Comparison of ENCODE assay signal across 18 cellular contexts in the genomic region with DNA sequence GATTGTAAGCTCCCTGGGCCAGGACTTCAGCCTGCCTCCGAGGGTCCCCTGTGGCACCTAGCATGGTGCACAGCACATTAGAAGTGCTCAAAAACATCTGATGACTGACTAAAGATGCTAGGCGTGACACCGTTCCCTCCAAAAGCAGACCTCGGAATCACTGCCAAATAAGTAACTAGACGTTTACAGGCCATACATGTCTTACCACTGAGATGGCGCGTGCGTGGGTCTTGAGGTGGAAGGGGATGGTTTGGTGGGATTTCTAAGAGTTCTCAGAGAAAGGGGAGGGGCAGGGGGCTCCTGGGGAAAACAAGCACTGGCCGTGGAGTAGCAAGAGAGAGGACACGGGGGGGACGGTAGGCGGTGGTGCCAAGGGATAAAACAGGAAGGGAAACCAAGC. TPM values are rescaled to one million over a fixed set of nuclear protein-coding genes. Genes with fewer than 3 reads are reported as not detected.
"Had no signal": no experiment of that assay in that cellular context is flagged by ENCODE, and none has a peak within 500 bp of the region (broad histone marks: within the 10 kb centered on the region; RNA-seq: fewer than 3 reads in every experiment).

No MANE protein-coding gene starts in this region.

- H3K27ac ChIP-seq: body of pancreas, gastrocnemius medialis, transverse colon had no signal

- H3K4me1 ChIP-seq: body of pancreas, gastrocnemius medialis, transverse colon had no signal

- H3K4me3 ChIP-seq: body of pancreas, gastrocnemius medialis, transverse colon had no signal

- H3K4me2 ChIP-seq: SK-N-SH had no signal

- DNase-seq: activated CD4-positive, alpha-beta T cell treated with anti-CD3 and anti-CD28 coated beads for 36 hours; activated CD4-positive, alpha-beta T cell treated with anti-CD3 and anti-CD28 coated beads, Interleukin-2, amount 50 U/mL, for 48 hours; activated naive CD4-positive, alpha-beta T cell treated with Interleukin-2 at 50 U/mL for 16 hours; activated naive CD8-positive, alpha-beta T cell treated with anti-CD3 and anti-CD28 coated beads, Interleukin-2, amount 10 ng/mL, durations not matched to agents 7 days and 5 days; activated T-cell treated with anti-CD3 and anti-CD28 coated beads, Interleukin-2, amount 50 U/mL, for 24 hours; body of pancreas; caudate nucleus; gastrocnemius medialis; natural killer cell; retina; stimulated activated naive CD8-positive, alpha-beta T cell treated with anti-CD3 and anti-CD28 coated beads, Interleukin-15, Interleukin-2, amounts not matched to agents 100 U/mL and 50 U/mL, for 24 hours; substantia nigra; transverse colon had no signal

- H3K9me3 ChIP-seq: body of pancreas, gastrocnemius medialis, SK-N-SH, transverse colon had no signal

- H3K9me2 ChIP-seq: SK-N-SH had no signal

- H3K27me3 ChIP-seq: body of pancreas had no signal

- ATAC-seq: activated CD4-positive, alpha-beta T cell treated with anti-CD3 and anti-CD28 coated beads for 36 hours; body of pancreas; gastrocnemius medialis; natural killer cell; stimulated activated naive CD8-positive, alpha-beta T cell treated with anti-CD3 and anti-CD28 coated beads, Interleukin-15, Interleukin-2, amounts not matched to agents 100 U/mL and 50 U/mL, for 24 hours; WTC11 had no signal

- H3K36me3 ChIP-seq: gastrocnemius medialis, transverse colon had no signal

RNA-seq across cellular contexts. Expression of a gene that starts 12.4 kb away (rescaled TPM):
- total RNA-seq: activated naive CD8-positive, alpha-beta T cell treated with anti-CD3 and anti-CD28 coated beads, Interleukin-2, amount 10 ng/mL, durations not matched to agents 7 days and 5 days; activated T-helper 2 cell treated with anti-CD3 and anti-CD28 coated beads, Interferon-gamma antibody, Interleukin-2, Interleukin-4, amounts not matched to agents 10 μg/mL and 5 μg/mL and 100 μg/mL, durations not matched to agents 14 hours and 24 hours and 36 hours; body of pancreas; transverse colon; WTC11 had no signal
- polyA plus RNA-seq: SK-N-SH had no signal

RNA-seq across cellular contexts. Expression of a gene that starts 29.9 kb away (rescaled TPM):
- total RNA-seq: activated naive CD8-positive, alpha-beta T cell treated with anti-CD3 and anti-CD28 coated beads, Interleukin-2, amount 10 ng/mL, durations not matched to agents 7 days and 5 days; activated T-helper 2 cell treated with anti-CD3 and anti-CD28 coated beads, Interferon-gamma antibody, Interleukin-2, Interleukin-4, amounts not matched to agents 10 μg/mL and 5 μg/mL and 100 μg/mL, durations not matched to agents 14 hours and 24 hours and 36 hours; body of pancreas; gastrocnemius medialis; liver; natural killer cell; transverse colon had no signal
- polyA plus RNA-seq: esophagus, liver, SK-N-SH had no signal
